ENCODE assay signal across 8 cellular contexts in the genomic region with DNA sequence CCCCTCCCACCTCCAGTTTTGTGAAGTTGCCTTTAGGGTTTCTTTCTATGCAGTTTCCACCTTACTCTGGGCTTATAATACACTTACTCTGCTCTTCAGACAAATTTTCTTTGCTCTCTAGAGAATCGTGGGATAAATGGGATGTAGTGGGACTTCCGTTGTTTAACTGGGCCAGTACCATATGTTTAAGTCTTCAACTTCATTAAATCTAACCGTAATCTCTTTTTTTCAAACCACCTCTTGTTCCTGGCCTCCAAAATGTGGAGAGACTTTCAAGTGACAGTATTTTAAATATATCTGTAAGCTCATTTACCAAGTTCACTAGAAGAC.
DNase-seq lines count a peak whose midpoint lies in the region; ATAC-seq and TF ChIP-seq lines count a peak whose summit lies in the region.

No MANE protein-coding gene starts in this region.

- H3K4me3 ChIP-seq in WERI-Rb-1 (ENCODE audit: low read depth, low read length) = peak overlapping the region; percentile 58

- ATAC-seq in stimulated activated naive B cell treated with anti-CD40 and anti-IgM and Interleukin-4, amounts not matched to agents 10 μg/mL and 1 μg/mL and 100 μg/mL, for 72 hours (replicated peaks) = no peak
- no peak for ATAC-seq in HG03039 (IDR thresholded peaks at IDR 0.05; ENCODE audit: unreplicated experiment)

- no peaks in the 10 kb centered on the region for H3K9me3 ChIP-seq in WERI-Rb-1 (ENCODE audit: severe bottlenecking)

- peak overlapping the region; percentile 100 for H3K27ac ChIP-seq in WERI-Rb-1

- peaks cover 19% of the 10 kb centered on the region for H3K36me3 ChIP-seq in WERI-Rb-1

- peak overlapping the region; percentile 96 for H3K27ac Mint-ChIP-seq in stimulated activated naive B cell treated with anti-CD40 and anti-IgM and Interleukin-4, amounts not matched to agents 10 μg/mL and 1 μg/mL and 100 μg/mL, for 72 hours

- peak overlapping the region; percentile 94 to 97 for H3K4me3 Mint-ChIP-seq in stimulated activated naive B cell treated with anti-CD40 and anti-IgM and Interleukin-4, amounts not matched to agents 10 μg/mL and 1 μg/mL and 100 μg/mL, for 72 hours

- H3K9me3 Mint-ChIP-seq in stimulated activated naive B cell treated with anti-CD40 and anti-IgM and Interleukin-4, amounts not matched to agents 10 μg/mL and 1 μg/mL and 100 μg/mL, for 72 hours = no peaks in the 10 kb centered on the region

- H3K27me3 ChIP-seq in WERI-Rb-1 (ENCODE audit: insufficient read depth, low read depth, severe bottlenecking) = no peaks in the 10 kb centered on the region

- H3K4me1 Mint-ChIP-seq in stimulated activated naive B cell treated with anti-CD40 and anti-IgM and Interleukin-4, amounts not matched to agents 10 μg/mL and 1 μg/mL and 100 μg/mL, for 72 hours = peaks cover 14 to 20% of the 10 kb centered on the region in 2 donors

- DNase-seq in NCI-H1105 treated with DMSO at 0.1 percent for 48 hours (lab: John Stamatoyannopoulos, UW) (peak; percentile 3), NCI-H1105 (lab: John Stamatoyannopoulos, UW) (no peak), WERI-Rb-1 (no peak), hepatic stellate cell (ENCODE audit: low spot score) (peak; percentile 18), islet precursor cell (no peak), CD1c-positive myeloid dendritic cell (ENCODE audit: extremely low spot score) (no peak)
- DNase-seq in stimulated activated naive B cell treated with anti-CD40 and anti-IgM and Interleukin-4, amounts not matched to agents 10 μg/mL and 1 μg/mL and 100 μg/mL, for 72 hours = no peak

- peaks cover 5 to 9% of the 10 kb centered on the region in 2 donors for H3K36me3 Mint-ChIP-seq in stimulated activated naive B cell treated with anti-CD40 and anti-IgM and Interleukin-4, amounts not matched to agents 10 μg/mL and 1 μg/mL and 100 μg/mL, for 72 hours

- H3K27me3 Mint-ChIP-seq in stimulated activated naive B cell treated with anti-CD40 and anti-IgM and Interleukin-4, amounts not matched to agents 10 μg/mL and 1 μg/mL and 100 μg/mL, for 72 hours = no peaks in the 10 kb centered on the region

- TF ChIP-seq CTCF in WERI-Rb-1 (IDR thresholded peaks at IDR 0.05; ENCODE audit: low read depth, low read length) = no peak

Comparison
In these comparisons a context has a peak if more than half of its experiments do, and no peak if none do; other contexts are left out.
1. DNase-seq: peak in NCI-H1105 treated with DMSO at 0.1 percent for 48 hours (single experiment) and hepatic stellate cell (single experiment); none in NCI-H1105 (single experiment), WERI-Rb-1 (single experiment), stimulated activated naive B cell treated with anti-CD40 and anti-IgM and Interleukin-4, amounts not matched to agents 10 μg/mL and 1 μg/mL and 100 μg/mL, for 72 hours (single experiment), islet precursor cell (single experiment) and CD1c-positive myeloid dendritic cell (single experiment).